In the genomic region with DNA sequence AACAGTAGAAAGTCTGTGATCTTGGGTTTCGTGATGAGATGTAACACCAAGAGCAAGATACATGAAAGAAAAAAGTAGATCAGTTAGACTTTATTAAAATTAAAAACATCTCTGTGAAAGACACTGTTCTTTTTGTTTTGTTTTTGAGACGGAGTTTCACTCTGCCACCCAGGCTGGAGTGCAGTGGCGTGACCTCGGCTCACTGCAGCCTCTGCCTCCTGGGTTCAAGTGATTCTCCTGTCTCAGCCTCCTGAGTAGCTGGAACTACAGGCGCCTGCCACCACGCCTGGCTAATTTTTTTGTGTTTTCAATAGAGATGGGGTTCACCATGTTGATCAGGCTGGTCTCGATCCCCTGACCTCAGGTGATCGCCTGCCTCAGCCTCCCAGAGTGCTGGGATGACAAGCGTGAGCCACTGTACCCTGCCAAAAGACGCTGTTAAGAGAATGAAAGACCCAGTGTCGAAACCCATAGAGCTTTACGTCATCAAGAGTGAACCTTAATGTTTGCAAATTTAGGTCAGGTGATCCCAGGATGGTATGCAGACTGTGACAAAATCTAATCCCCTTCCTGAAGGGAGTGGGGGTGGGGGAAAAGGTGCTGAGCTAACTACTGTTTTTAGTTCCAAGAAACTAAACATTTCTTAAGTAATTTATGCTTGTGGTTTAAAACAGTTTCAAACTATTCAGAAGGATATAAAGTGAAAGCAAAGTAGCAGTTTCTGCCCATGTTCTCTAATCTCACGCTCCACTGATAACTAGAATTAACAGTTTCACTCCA, we compare ENCODE assay signal across 9 cellular contexts. TPM values are rescaled to one million over a fixed set of nuclear protein-coding genes. Genes with fewer than 3 reads are reported as not detected.
A peak's percentile ranks its signal among the peaks of the same experiment; 100 is the strongest.
DNase-seq lines count a peak whose midpoint lies in the region; ATAC-seq, FAIRE-seq and TF ChIP-seq lines count a peak whose summit lies in the region.
"Had no signal": no experiment of that assay in that cellular context is flagged by ENCODE, and none has a peak within 500 bp of the region (broad histone marks: within the 10 kb centered on the region; RNA-seq: fewer than 3 reads in every experiment).

No MANE protein-coding gene starts in this region.

- H3K4me2 ChIP-seq in mammary epithelial cell (ENCODE audit: insufficient read depth, low read depth, low read length): no peak overlapping the region

- no peak for FAIRE-seq in H54 (lab: Jason Lieb, UNC)

- CTCF ChIA-PET in mammary epithelial cell (lab: Charles Lee; ENCODE audit: low non-redundant PET): no interaction called here

- H3K9ac ChIP-seq in mammary epithelial cell (ENCODE audit: insufficient read depth, low read length): no peak overlapping the region

- in situ Hi-C loops in mammary epithelial cell (cut with MboI; ENCODE audit: low sequenced_read_pairs in 2 of 2): loop anchor here (10.0 kb wide), 3 partner anchors 228 to 292 kb away; no protein-coding TSS in a partner anchor

- H3K27me3 ChIP-seq in mammary epithelial cell (ENCODE audit: insufficient read depth, low read length) (no peaks in the 10 kb centered on the region), esophagus squamous epithelium (no peaks in the 10 kb centered on the region)
- H3K27me3 ChIP-seq: upper lobe of left lung had no signal

- H3K4me1 ChIP-seq in mammary epithelial cell (ENCODE audit: insufficient read depth, low read length): peaks cover 5% of the 10 kb centered on the region
- no peaks in the 10 kb centered on the region for H3K4me1 ChIP-seq in esophagus squamous epithelium
- H3K4me1 ChIP-seq: upper lobe of left lung had no signal

- peak; percentile 13 for DNase-seq in fibroblast of gingiva (ENCODE audit: low read depth)
- no peak for DNase-seq in H54 (ENCODE audit: insufficient read length, low spot score)
- no peak for DNase-seq in DMS79 (lab: John Stamatoyannopoulos, UW)
- DNase-seq in mammary epithelial cell: no peak
- DNase-seq in esophagus squamous epithelium (lab: John Stamatoyannopoulos, UW): no peak

- peaks cover 2% of the 10 kb centered on the region for H3K79me2 ChIP-seq in mammary epithelial cell (ENCODE audit: insufficient read depth, low read length)

- WGBS in mammary epithelial cell (ENCODE audit: low coverage, missing lambda C conversion rate): 96% methylated on average over 9 of the region's 13 CpGs
- 71 to 72% methylated on average over 8 to 9 of the region's 13 CpGs for WGBS in esophagus squamous epithelium, 2 donors

- dilution Hi-C loops in mammary epithelial cell (cut with HindIII; ENCODE audit: low sequenced_read_pairs): no loop called here

- BruUV-seq in mammary epithelial cell (replicated peaks; lab: Mats Ljungman, UMichigan): no TSS peak

- H2AFZ ChIP-seq in mammary epithelial cell (ENCODE audit: low read depth, low read length): no peak overlapping the region

- intact Hi-C loops in mammary epithelial cell (cut with micrococcal nuclease) (no loop called here), esophagus squamous epithelium (cut with DNase I) (loop anchor here (5.0 kb wide), 1 partner anchor 85 kb away; no protein-coding TSS in a partner anchor)

- H3K9me3 ChIP-seq in mammary epithelial cell (replicated peaks; ENCODE audit: insufficient read depth, low read length) (no peaks in the 10 kb centered on the region), esophagus squamous epithelium (no peaks in the 10 kb centered on the region)
- H3K9me3 ChIP-seq: upper lobe of left lung had no signal

- H4K20me1 ChIP-seq in mammary epithelial cell (ENCODE audit: insufficient read depth, low read length): no peaks in the 10 kb centered on the region

- no peak overlapping the region for H3K4me3 ChIP-seq in mammary epithelial cell (replicated peaks in 1 of 3; ENCODE audit: insufficient read depth in 1 of 3, low read depth in 2 of 3, low read length in 3 of 3)
- no peak overlapping the region for H3K4me3 ChIP-seq in esophagus squamous epithelium
- H3K4me3 ChIP-seq: upper lobe of left lung had no signal

- H3K36me3 ChIP-seq in mammary epithelial cell (ENCODE audit: insufficient read depth, low read length): peaks cover 13% of the 10 kb centered on the region
- peaks cover 0 to 57% (median 0%) of the 10 kb centered on the region in 3 donors for H3K36me3 ChIP-seq in esophagus squamous epithelium

- TF ChIP-seq CTCF in mammary epithelial cell (conservative IDR thresholded peaks at IDR 0.05 in 1 of 2, IDR thresholded peaks at IDR 0.05 in 1 of 2; ENCODE audit: extremely low read depth in 1 of 2, insufficient read depth in 1 of 2, low read depth in 1 of 2, low read length in 2 of 2): no peak
- no peak for TF ChIP-seq CTCF in esophagus squamous epithelium (IDR thresholded peaks at IDR 0.05)

- H3K27ac ChIP-seq in mammary epithelial cell (ENCODE audit: insufficient read depth, low read depth, low read length): no peak overlapping the region
- peak overlapping the region in 1 of 4 donors; percentile 29 for H3K27ac ChIP-seq in esophagus squamous epithelium

- TF ChIP-seq POLR2A in Raji (IDR thresholded peaks at IDR 0.05; ENCODE audit: insufficient read depth, low read depth, low read length) (peak; percentile 49; the same call in 1 of the 2 replicates), H54 (IDR thresholded peaks at IDR 0.05; ENCODE audit: low read depth, low read length) (no peak), esophagus squamous epithelium (IDR thresholded peaks at IDR 0.05) (no peak)

- ATAC-seq in GM18858 (IDR thresholded peaks at IDR 0.05; ENCODE audit: unreplicated experiment): peak; percentile 81
- ATAC-seq in HG02759 (IDR thresholded peaks at IDR 0.05; ENCODE audit: unreplicated experiment): peak; percentile 90

RNA-seq across cellular contexts. Expression of gene OFD1, which starts 8.0 kb away (rescaled TPM):
- total RNA-seq in mammary epithelial cell: 10 to 100 TPM; 39.3 to 42.0 TPM
- polyA plus RNA-seq in mammary epithelial cell: 12.5 TPM
- 3.2 TPM for polyA minus RNA-seq in mammary epithelial cell
- total RNA-seq in esophagus squamous epithelium: 10 to 100 TPM; 12.7 to 26.1 (median 20.6) TPM

RNA-seq across cellular contexts. Expression of gene TRAPPC2, which starts 8.2 kb away (rescaled TPM):
- total RNA-seq in mammary epithelial cell (10 to 100 TPM; 25.3 to 31.2 TPM), esophagus squamous epithelium (10 to 100 TPM in 3 of 4 donors, 1 to 10 TPM in 1; 8.9 to 12.8 (median 11.0) TPM)
- polyA plus RNA-seq in mammary epithelial cell: 13.9 TPM
- polyA minus RNA-seq in mammary epithelial cell: 20.3 TPM

RNA-seq across cellular contexts. Expression of gene RAB9A, which starts 53.7 kb away (rescaled TPM):
- total RNA-seq in mammary epithelial cell: 10 to 100 TPM; 37.2 to 42.2 TPM
- 31.8 TPM for polyA plus RNA-seq in mammary epithelial cell
- 9.4 TPM for polyA minus RNA-seq in mammary epithelial cell
- 10 to 100 TPM; 24.4 to 28.6 (median 25.8) TPM for total RNA-seq in esophagus squamous epithelium
